ENCODE assay signal across 8 cellular contexts in genomic region chr4:1712216-1713002, GRCh38. TPM values are rescaled to one million over a fixed set of nuclear protein-coding genes. Genes with fewer than 3 reads are reported as not detected.
DNase-seq lines count a peak whose midpoint lies in the region; TF ChIP-seq lines count a peak whose summit lies in the region.

Gene SLBP, minus strand, starts transcription at chr4:1712319. Its CDS starts 131 bp downstream, at chr4:1712188.

- peak within 1 kb of the TSS; percentile 96 for H3K27ac Mint-ChIP-seq in HFFc6

- no peaks in the 10 kb centered on the region for H3K9me3 ChIP-seq in neutrophil

- H3K4me3 ChIP-seq in neutrophil (ENCODE audit: low read depth in 1 of 2, low read length in 1 of 2), result peak within 1 kb of the TSS; percentile 68 to 89

- TF ChIP-seq CTCF in HFFc6 (IDR thresholded peaks at IDR 0.05) (no peak; the same call in 1 of the 2 replicates), neutrophil (IDR thresholded peaks at IDR 0.05) (peak; percentile 13)

- peaks cover 46 to 49% of the 10 kb centered on the region in 2 experiments for H3K4me1 ChIP-seq in neutrophil (ENCODE audit: control insufficient read depth in 1 of 2, insufficient read depth in 1 of 2, low read depth in 1 of 2, low read length in 1 of 2)

- peak within 1 kb of the TSS; percentile 100 for H3K27ac ChIP-seq in neutrophil
- peak within 1 kb of the TSS; percentile 98 for H3K27ac ChIP-seq in substantia nigra (ENCODE audit: low read depth, low read length, poor library complexity, severe bottlenecking)

- peaks cover 24% of the 10 kb centered on the region for H3K36me3 Mint-ChIP-seq in HFFc6 (ENCODE audit: low read depth)

- no peaks in the 10 kb centered on the region for H3K27me3 ChIP-seq in neutrophil

- in situ Hi-C loops in SK-MEL-5 (cut with HindIII; ENCODE audit: low pct_unique_long_range_greater_than_20kb, low sequenced_read_pairs), result no loop called here

- no peaks in the 10 kb centered on the region for H3K9me3 Mint-ChIP-seq in HFFc6

- peaks cover 2% of the 10 kb centered on the region; the same call in 1 of the 2 replicates for H3K27me3 Mint-ChIP-seq in HFFc6 (ENCODE audit: insufficient read depth)

- DNase-seq in GM04504 (ENCODE audit: low read depth) (peak; percentile 81), HFFc6 (peak; percentile 93), NAMALWA (ENCODE audit: low spot score) (peak; percentile 97), SK-MEL-5 (ENCODE audit: low read depth, low spot score) (peak; percentile 92), foreskin melanocyte (peak; percentile 89), substantia nigra (lab: John Stamatoyannopoulos, UW) (peak; percentile 57 to 97 (median 83))
- peak; percentile 99 for DNase-seq in activated naive CD4-positive, alpha-beta T cell treated with Interleukin-2 at 50 U/mL for 16 hours

- H3K36me3 ChIP-seq in neutrophil, result peaks cover 11% of the 10 kb centered on the region

- peak within 1 kb of the TSS; percentile 99 for H3K4me3 Mint-ChIP-seq in HFFc6

- H3K4me1 Mint-ChIP-seq in HFFc6 (ENCODE audit: low read depth), result peaks cover 59% of the 10 kb centered on the region

RNA-seq across cellular contexts. Expression of gene SLBP, which starts in this region (rescaled TPM):
- total RNA-seq in HFFc6 (2021; fragmentation: NEBNext Ultra II Directional; extraction: Animal tissue kit (Norgen Biotek cat#: 25700)), result 10 to 100 TPM; 44.7 to 61.9 (median 58.4) TPM
- total RNA-seq in SK-MEL-5 (2014; rRNA removed; shearing (Covaris generic)), result 81.9 and 86.1 TPM in 2 replicates
- polyA plus RNA-seq in SK-MEL-5 (2015; cell fraction: cytosol; rRNA removed), result 61.8 and 67.2 TPM in 2 replicates
- 29.1 and 41.2 TPM in 2 replicates for polyA plus RNA-seq in SK-MEL-5 (2015; cell fraction: nucleus; rRNA removed)

Comparison
In these comparisons a context has a peak if more than half of its experiments do, and no peak if none do; other contexts are left out.
1. Peak in every context shown above with its lines: DNase-seq, H3K4me3 ChIP-seq and H3K27ac ChIP-seq.